ENCODE assay signal across 8 cellular contexts in genomic region chr2:207926133-207927076, GRCh38.
DNase-seq lines count a peak whose midpoint lies in the region; ATAC-seq, FAIRE-seq and TF ChIP-seq lines count a peak whose summit lies in the region.

No MANE protein-coding gene starts in this region.

- H3K27ac ChIP-seq in subcutaneous abdominal adipose tissue (ENCODE audit: low read depth, low read length): peak overlapping the region; percentile 12

- H3K9me3 Mint-ChIP-seq in chondrocyte (ENCODE audit: low read depth): no peaks in the 10 kb centered on the region
- no peaks in the 10 kb centered on the region for H3K9me3 Mint-ChIP-seq in activated CD4-positive, alpha-beta T cell treated with anti-CD3 and anti-CD28 coated beads, Interleukin-2, amount 10 ng/mL, durations not matched to agents 24 days and 14 days

- H3K9ac ChIP-seq in subcutaneous abdominal adipose tissue (ENCODE audit: low read length in 5 of 5): no peak overlapping the region

- peak overlapping the region; percentile 66 for H3K27ac Mint-ChIP-seq in chondrocyte (ENCODE audit: unreplicated experiment)
- H3K27ac Mint-ChIP-seq in activated CD4-positive, alpha-beta T cell treated with anti-CD3 and anti-CD28 coated beads, Interleukin-2, amount 10 ng/mL, durations not matched to agents 24 days and 14 days: no peak overlapping the region

- FAIRE-seq in D721Med (lab: Jason Lieb, UNC): no peak

- H3K36me3 ChIP-seq in subcutaneous abdominal adipose tissue (ENCODE audit: control insufficient read depth in 5 of 5, insufficient read depth in 5 of 5, low read length in 5 of 5): peaks cover 3 to 18% (median 8%) of the 10 kb centered on the region in 5 donors

- no peaks in the 10 kb centered on the region for H3K27me3 Mint-ChIP-seq in chondrocyte (ENCODE audit: low read depth)
- no peaks in the 10 kb centered on the region for H3K27me3 Mint-ChIP-seq in activated CD4-positive, alpha-beta T cell treated with anti-CD3 and anti-CD28 coated beads, Interleukin-2, amount 10 ng/mL, durations not matched to agents 24 days and 14 days

- H3K4me3 ChIP-seq in HFF-Myc (replicated peaks; ENCODE audit: low read depth, low read length) (no peak overlapping the region), subcutaneous abdominal adipose tissue (ENCODE audit: low read depth in 1 of 5, low read length in 5 of 5) (no peak overlapping the region)

- H3K4me1 Mint-ChIP-seq in chondrocyte (ENCODE audit: low read depth): peaks cover 17% of the 10 kb centered on the region
- H3K4me1 Mint-ChIP-seq in activated CD4-positive, alpha-beta T cell treated with anti-CD3 and anti-CD28 coated beads, Interleukin-2, amount 10 ng/mL, durations not matched to agents 24 days and 14 days: no peaks in the 10 kb centered on the region

- H3K36me3 Mint-ChIP-seq in chondrocyte (ENCODE audit: low read depth): peaks cover 6% of the 10 kb centered on the region
- no peaks in the 10 kb centered on the region for H3K36me3 Mint-ChIP-seq in activated CD4-positive, alpha-beta T cell treated with anti-CD3 and anti-CD28 coated beads, Interleukin-2, amount 10 ng/mL, durations not matched to agents 24 days and 14 days (ENCODE audit: low read depth)

- no peak overlapping the region for H3K4me3 Mint-ChIP-seq in chondrocyte (ENCODE audit: unreplicated experiment)
- no peak overlapping the region for H3K4me3 Mint-ChIP-seq in activated CD4-positive, alpha-beta T cell treated with anti-CD3 and anti-CD28 coated beads, Interleukin-2, amount 10 ng/mL, durations not matched to agents 24 days and 14 days

- peaks cover 1 to 17% (median 12%) of the 10 kb centered on the region in 5 donors for H3K4me1 ChIP-seq in subcutaneous abdominal adipose tissue (ENCODE audit: control insufficient read depth in 5 of 5, insufficient read depth in 5 of 5, low read length in 5 of 5)

- no peak for TF ChIP-seq CTCF in HFF-Myc (IDR thresholded peaks at IDR 0.05; ENCODE audit: low read depth, low read length, missing control alignments)
- no peak for TF ChIP-seq CTCF in chondrocyte (IDR thresholded peaks at IDR 0.05)
- no peak for TF ChIP-seq CTCF in D721Med (IDR thresholded peaks at IDR 0.05; ENCODE audit: insufficient read depth, missing control alignments)

- intact Hi-C loops in activated CD4-positive, alpha-beta T cell treated with anti-CD3 and anti-CD28 coated beads, Interleukin-2, amount 10 ng/mL, durations not matched to agents 24 days and 14 days (cut with micrococcal nuclease): no loop called here

- DNase-seq in HFF-Myc (ENCODE audit: extremely low read depth, low read depth) (peak; percentile 37), chondrocyte (ENCODE audit: low spot score) (no peak), left lobe of liver (ENCODE audit: low spot score) (peak; percentile 81), D721Med (ENCODE audit: insufficient read length, low spot score) (no peak)
- DNase-seq in activated CD4-positive, CD25-positive, alpha-beta regulatory T cell (lab: John Stamatoyannopoulos, UW): no peak
- no peak for DNase-seq in activated CD4-positive, alpha-beta T cell treated with anti-CD3 and anti-CD28 coated beads, Interleukin-2, amount 10 ng/mL, durations not matched to agents 24 days and 14 days

- H3K9me3 ChIP-seq in subcutaneous abdominal adipose tissue (ENCODE audit: control insufficient read depth in 5 of 5, low read length in 5 of 5): no peaks in the 10 kb centered on the region

- H3K27me3 ChIP-seq in subcutaneous abdominal adipose tissue (ENCODE audit: control insufficient read depth in 5 of 5, insufficient read depth in 4 of 5, low read length in 5 of 5): no peaks in the 10 kb centered on the region

- ATAC-seq in left lobe of liver (peak; percentile 85), GM18873 (IDR thresholded peaks at IDR 0.05; ENCODE audit: low FRiP score, unreplicated experiment) (no peak)

Comparison
In these comparisons a context has a peak if more than half of its experiments do, and no peak if none do; other contexts are left out.
1. DNase-seq: peak in HFF-Myc (single experiment) and left lobe of liver (single experiment); none in chondrocyte (single experiment), activated CD4-positive, CD25-positive, alpha-beta regulatory T cell (0 of 4), activated CD4-positive, alpha-beta T cell treated with anti-CD3 and anti-CD28 coated beads, Interleukin-2, amount 10 ng/mL, durations not matched to agents 24 days and 14 days (single experiment) and D721Med (single experiment).